Comparison of ENCODE assay signal across 25 cellular contexts in genomic region chr13:102369303-102369702, GRCh38. TPM values are rescaled to one million over a fixed set of nuclear protein-coding genes. Genes with fewer than 3 reads are reported as not detected.
A peak's percentile ranks its signal among the peaks of the same experiment; 100 is the strongest.
DNase-seq lines count a peak whose midpoint lies in the region; ATAC-seq and TF ChIP-seq lines count a peak whose summit lies in the region.
"Had no signal": no experiment of that assay in that cellular context is flagged by ENCODE, and none has a peak within 500 bp of the region (broad histone marks: within the 10 kb centered on the region; RNA-seq: fewer than 3 reads in every experiment).

No MANE protein-coding gene starts in this region.

- H3K4me2 ChIP-seq in PC-9: peak overlapping the region; percentile 12; the same call in 1 of the 2 replicates

- POLR2A ChIA-PET in A673 (lab: Charles Lee; ENCODE audit: low non-redundant PET): no interaction called here
- POLR2A ChIA-PET in PC-9 (lab: Charles Lee; ENCODE audit: unreplicated experiment): no interaction called here

- H3K4me1 ChIP-seq in A673 (ENCODE audit: insufficient read depth, low read length, poor library complexity, severe bottlenecking): peaks cover 12% of the 10 kb centered on the region
- peaks cover 10% of the 10 kb centered on the region; the same call in 1 of the 2 replicates for H3K4me1 ChIP-seq in PC-9 (replicated peaks; ENCODE audit: insufficient read depth)
- no peaks in the 10 kb centered on the region for H3K4me1 ChIP-seq in foreskin keratinocyte
- H3K4me1 ChIP-seq: heart right ventricle, lower lobe of right lung, Peyer's patch had no signal

- BruUV-seq in A673 (replicated peaks; lab: Mats Ljungman, UMichigan) (no TSS peak), PC-9 (replicated peaks; lab: Mats Ljungman, UMichigan) (no TSS peak)

- H3K9me2 ChIP-seq in PC-9 (ENCODE audit: insufficient read depth): no peaks in the 10 kb centered on the region

- H3K27me3 Mint-ChIP-seq in activated T-cell treated with anti-CD3 and anti-CD28 coated beads, Interleukin-2, amount 50 U/mL, for 4 hours (ENCODE audit: low read depth): peaks cover 5% of the 10 kb centered on the region

- TF ChIP-seq CTCF in A673 (conservative IDR thresholded peaks at IDR 0.05; ENCODE audit: low read depth, low read length) (no peak), PC-9 (conservative IDR thresholded peaks at IDR 0.05) (no peak), foreskin keratinocyte (conservative IDR thresholded peaks at IDR 0.05) (no peak)

- no peaks in the 10 kb centered on the region for H3K36me3 ChIP-seq in A673 (ENCODE audit: insufficient read depth, low read length, poor library complexity, severe bottlenecking)
- H3K36me3 ChIP-seq in PC-9 (ENCODE audit: low read depth): no peaks in the 10 kb centered on the region
- H3K36me3 ChIP-seq: heart right ventricle, lower lobe of right lung, MG63, Peyer's patch, right atrium auricular region had no signal

- no peaks in the 10 kb centered on the region for H3F3A ChIP-seq in PC-9 (ENCODE audit: insufficient read depth, low read depth)

- H3K9me3 ChIP-seq in A673 (ENCODE audit: low read depth, low read length, poor library complexity, severe bottlenecking) (no peaks in the 10 kb centered on the region), PC-9 (ENCODE audit: insufficient read depth, low read depth) (no peaks in the 10 kb centered on the region; the same call in 1 of the 2 replicates)
- H3K9me3 ChIP-seq: heart right ventricle, lower lobe of right lung, MG63, Peyer's patch, right atrium auricular region had no signal

- H4K20me1 ChIP-seq in PC-9 (ENCODE audit: insufficient read depth): no peaks in the 10 kb centered on the region

- intact Hi-C loops in A673 (cut with micrococcal nuclease; ENCODE audit: unreplicated experiment): no loop called here
- intact Hi-C loops in PC-9 (cut with micrococcal nuclease; ENCODE audit: unreplicated experiment): no loop called here

- DNase-seq in A673 (ENCODE audit: low spot score) (no peak), H4 (ENCODE audit: low spot score) (peak; percentile 9), PC-9 (no peak), foreskin keratinocyte (no peak), HPDE6-E6E7 (ENCODE audit: extremely low spot score) (no peak), NCI-H2227 (lab: John Stamatoyannopoulos, UW; ENCODE audit: unreplicated experiment) (no peak), OCI-M2 (lab: John Stamatoyannopoulos, UW; ENCODE audit: unreplicated experiment) (no peak)
- no peak for DNase-seq in activated T-cell treated with anti-CD3 and anti-CD28 coated beads, Interleukin-2, amount 50 U/mL, for 4 hours
- DNase-seq: activated CD4-positive, CD25-positive, alpha-beta regulatory T cell; activated CD8-positive, alpha-beta memory T cell treated with anti-CD3 and anti-CD28 coated beads for 24 hours; activated T-cell treated with anti-CD3 and anti-CD28 coated beads, Interleukin-2, amount 50 U/mL, for 72 hours; CD8-positive, alpha-beta T cell; effector memory CD8-positive, alpha-beta T cell; EL; H7; heart right ventricle; lower lobe of right lung; MG63; nucleus accumbens; Peyer's patch; stimulated activated CD4-positive, alpha-beta T cell treated with anti-CD3 and anti-CD28 coated beads, Interleukin-12 subunit alpha, Interleukin-12 subunit beta, amount 100 ng/mL, for 4 hours; T1000 had no signal

- peak; percentile 54 for ATAC-seq in foreskin keratinocyte
- no peak for ATAC-seq in activated T-cell treated with anti-CD3 and anti-CD28 coated beads, Interleukin-2, amount 50 U/mL, for 4 hours
- ATAC-seq: activated T-cell treated with anti-CD3 and anti-CD28 coated beads, Interleukin-2, amount 50 U/mL, for 72 hours; CD8-positive, alpha-beta T cell; effector memory CD8-positive, alpha-beta T cell; heart right ventricle; lower lobe of right lung had no signal

- H3K4me3 ChIP-seq in A673 (ENCODE audit: low read depth, low read length, poor library complexity, severe bottlenecking) (no peak overlapping the region), PC-9 (no peak overlapping the region)
- H3K4me3 ChIP-seq: heart right ventricle, lower lobe of right lung, MG63, Peyer's patch, right atrium auricular region had no signal

- H2AFZ ChIP-seq in PC-9: 0 out of 2 replicates have a peak overlapping the region, but pooled peaks have one; percentile 44

- no peaks in the 10 kb centered on the region for H3K4me1 Mint-ChIP-seq in activated T-cell treated with anti-CD3 and anti-CD28 coated beads, Interleukin-2, amount 50 U/mL, for 4 hours (ENCODE audit: low read depth)

- H3K27ac ChIP-seq in A673 (ENCODE audit: low read depth, low read length, poor library complexity, severe bottlenecking) (peak overlapping the region; percentile 51), PC-9 (peak overlapping the region; percentile 21; the same call in 1 of the 2 replicates), foreskin keratinocyte (no peak overlapping the region)
- H3K27ac ChIP-seq: heart right ventricle, lower lobe of right lung, Peyer's patch, right atrium auricular region had no signal

- no peaks in the 10 kb centered on the region for H3K9me3 Mint-ChIP-seq in activated T-cell treated with anti-CD3 and anti-CD28 coated beads, Interleukin-2, amount 50 U/mL, for 4 hours
- H3K9me3 Mint-ChIP-seq: activated T-cell treated with anti-CD3 and anti-CD28 coated beads, Interleukin-2, amount 50 U/mL, for 72 hours; CD8-positive, alpha-beta T cell; effector memory CD8-positive, alpha-beta T cell had no signal

- H3K36me3 Mint-ChIP-seq in activated T-cell treated with anti-CD3 and anti-CD28 coated beads, Interleukin-2, amount 50 U/mL, for 4 hours (ENCODE audit: insufficient read depth): no peaks in the 10 kb centered on the region
- H3K36me3 Mint-ChIP-seq: activated naive CD8-positive, alpha-beta T cell; CD8-positive, alpha-beta T cell had no signal

- H3K27me3 ChIP-seq in A673 (replicated peaks; ENCODE audit: insufficient read depth, low read depth, low read length, poor library complexity) (no peaks in the 10 kb centered on the region), PC-9 (ENCODE audit: insufficient read depth, low read depth) (0 out of 2 replicates have a peak, but pooled peaks cover 4% of the 10 kb centered on the region), foreskin keratinocyte (no peaks in the 10 kb centered on the region)
- H3K27me3 ChIP-seq: heart right ventricle, MG63, Peyer's patch, right atrium auricular region had no signal

- H3K4me3 Mint-ChIP-seq in activated T-cell treated with anti-CD3 and anti-CD28 coated beads, Interleukin-2, amount 50 U/mL, for 4 hours: no peak overlapping the region
- H3K4me3 Mint-ChIP-seq: activated naive CD8-positive, alpha-beta T cell; activated T-cell treated with anti-CD3 and anti-CD28 coated beads, Interleukin-2, amount 50 U/mL, for 72 hours; CD8-positive, alpha-beta T cell; effector memory CD8-positive, alpha-beta T cell had no signal

- no peaks in the 10 kb centered on the region for H3K79me2 ChIP-seq in PC-9 (ENCODE audit: low read depth)

- CTCF ChIA-PET in A673 (lab: Charles Lee): no interaction called here
- CTCF ChIA-PET in PC-9 (lab: Charles Lee): no interaction called here

RNA-seq across cellular contexts. Expression of gene FGF14, which starts 32.5 kb away (rescaled TPM):
- total RNA-seq in A673 (2021): 19.7 and 20.4 TPM in 2 replicates
- 1.0 TPM in 1 of 2 replicates, not detected in the other for total RNA-seq in H4 (2014; rRNA removed; shearing (Covaris generic))
- not detected in 2 replicates for total RNA-seq in PC-9 (2021)
- total RNA-seq in foreskin keratinocyte: not detected in 2 replicates
- polyA plus RNA-seq in foreskin keratinocyte: not detected in 2 replicates
- total RNA-seq in activated T-cell treated with anti-CD3 and anti-CD28 coated beads, Interleukin-2, amount 50 U/mL, for 4 hours: not detected
- total RNA-seq: CD8-positive, alpha-beta T cell; myocyte had no signal

Comparison
In these comparisons a context has a peak if more than half of its experiments do, and no peak if none do; other contexts are left out.
1. RNA of gene FGF14, which starts 32.5 kb away (total RNA-seq): 19.7 to 20.4 TPM in A673; 1.0 TPM in H4, not detected in foreskin keratinocyte, not detected in PC-9 and not detected in activated T-cell treated with anti-CD3 and anti-CD28 coated beads, Interleukin-2, amount 50 U/mL, for 4 hours; every median in the first group is over 10 times any median in the second.